ENCODE assay signal across 21 cellular contexts in genomic region chr5:154764967-154765366, GRCh38. TPM values are rescaled to one million over a fixed set of nuclear protein-coding genes. Genes with fewer than 3 reads are reported as not detected.
A peak's percentile ranks its signal among the peaks of the same experiment; 100 is the strongest.
DNase-seq lines count a peak whose midpoint lies in the region; ATAC-seq and TF ChIP-seq lines count a peak whose summit lies in the region.
"Had no signal": no experiment of that assay in that cellular context is flagged by ENCODE, and none has a peak within 500 bp of the region (broad histone marks: within the 10 kb centered on the region; RNA-seq: fewer than 3 reads in every experiment).

No MANE protein-coding gene starts in this region.

- H4K20me1 ChIP-seq in GM23338 (replicated peaks; ENCODE audit: insufficient read depth) = peaks cover 100% of the 10 kb centered on the region

- H2AFZ ChIP-seq in GM23338 = no peak overlapping the region

- peaks cover 62% of the 10 kb centered on the region for H3K36me3 Mint-ChIP-seq in activated T-cell treated with anti-CD3 and anti-CD28 coated beads, Interleukin-2, amount 50 U/mL, for 24 hours (ENCODE audit: low read depth)
- peaks cover 8% of the 10 kb centered on the region; the same call in 2 of the 3 replicates for H3K36me3 Mint-ChIP-seq in GM23338 (ENCODE audit: low read depth)
- H3K36me3 Mint-ChIP-seq in activated T-helper 2 cell treated with anti-CD3 and anti-CD28 coated beads, Interferon-gamma antibody, Interleukin-2, Interleukin-4, amounts not matched to agents 10 μg/mL and 5 μg/mL and 100 μg/mL, durations not matched to agents 14 hours and 24 hours and 36 hours (ENCODE audit: low read depth) = peaks cover 28% of the 10 kb centered on the region
- H3K36me3 Mint-ChIP-seq in nephron progenitor cell (ENCODE audit: low read depth) = no peaks in the 10 kb centered on the region

- H3K9me2 ChIP-seq in GM23338 (ENCODE audit: insufficient read depth) = no peaks in the 10 kb centered on the region

- H3K79me2 ChIP-seq in GM23338 (replicated peaks; ENCODE audit: insufficient read depth) = peaks cover 100% of the 10 kb centered on the region

- no peak for DNase-seq in activated T-cell treated with anti-CD3 and anti-CD28 coated beads, Interleukin-2, amount 50 U/mL, for 24 hours
- no peak for DNase-seq in activated T-cell treated with anti-CD3 and anti-CD28 coated beads, Interleukin-2, amount 50 U/mL, for 48 hours
- DNase-seq in GM23338 (ENCODE audit: low spot score) (no peak), nephron progenitor cell (no peak), kidney tubule cell (ENCODE audit: low spot score) (no peak)
- DNase-seq in activated T-helper 2 cell treated with anti-CD3 and anti-CD28 coated beads, Interferon-gamma antibody, Interleukin-2, Interleukin-4, amounts not matched to agents 10 μg/mL and 5 μg/mL and 100 μg/mL, durations not matched to agents 14 hours and 24 hours and 36 hours (ENCODE audit: low spot score) = no peak
- DNase-seq in activated effector memory CD4-positive, alpha-beta T cell treated with anti-CD3 and anti-CD28 coated beads, Interleukin-2, amount 50 U/mL, for 16 hours = no peak
- DNase-seq: activated CD4-positive, alpha-beta T cell treated with anti-CD3 and anti-CD28 coated beads for 48 hours; EL; KG1; left ventricle myocardium inferior; NCI-H1092 treated with DMSO at 0.1 percent for 48 hours; NCI-H2029 treated with DMSO at 0.1 percent for 48 hours; NCI-H446; NK-92 treated with Interleukin-12 subunit alpha and Interleukin-12 subunit beta, amount 100 ng/mL, for 24 hours; stimulated activated CD8-positive, alpha-beta memory T cell treated with anti-CD3 and anti-CD28 coated beads, Interleukin-4, amount 100 ng/mL, for 48 hours; testis had no signal

- 0 out of 2 replicates have a peak overlapping the region, but pooled peaks have one; percentile 36 for H3K4me2 ChIP-seq in GM23338

- intact Hi-C loops in activated T-helper 2 cell treated with anti-CD3 and anti-CD28 coated beads, Interferon-gamma antibody, Interleukin-2, Interleukin-4, amounts not matched to agents 10 μg/mL and 5 μg/mL and 100 μg/mL, durations not matched to agents 14 hours and 24 hours and 36 hours (cut with micrococcal nuclease) = no loop called here

- H3K27ac Mint-ChIP-seq in activated T-cell treated with anti-CD3 and anti-CD28 coated beads, Interleukin-2, amount 50 U/mL, for 24 hours = peak overlapping the region; percentile 29
- peak overlapping the region; percentile 0; the same call in 1 of the 2 replicates for H3K27ac Mint-ChIP-seq in GM23338
- peak overlapping the region; percentile 14 for H3K27ac Mint-ChIP-seq in activated T-helper 2 cell treated with anti-CD3 and anti-CD28 coated beads, Interferon-gamma antibody, Interleukin-2, Interleukin-4, amounts not matched to agents 10 μg/mL and 5 μg/mL and 100 μg/mL, durations not matched to agents 14 hours and 24 hours and 36 hours
- H3K27ac Mint-ChIP-seq in nephron progenitor cell = peak overlapping the region; percentile 44

- no peaks in the 10 kb centered on the region for H3K27me3 ChIP-seq in GM23338 (ENCODE audit: insufficient read depth)
- H3K27me3 ChIP-seq: ascending aorta, testis had no signal

- ATAC-seq in GM23338 (no peak), GM21515 (IDR thresholded peaks at IDR 0.05; ENCODE audit: unreplicated experiment) (no peak)

- H3K4me3 ChIP-seq in GM23338 = no peak overlapping the region
- H3K4me3 ChIP-seq: ascending aorta, left ventricle myocardium inferior, SK-N-MC, testis had no signal

- no peak overlapping the region for H3K27ac ChIP-seq in GM23338 (ENCODE audit: low read depth)
- H3K27ac ChIP-seq: ascending aorta, C4-2B, left ventricle myocardium inferior, SK-N-MC, testis had no signal

- H3K36me3 ChIP-seq in GM23338 (ENCODE audit: insufficient read depth) = no peaks in the 10 kb centered on the region
- H3K36me3 ChIP-seq: ascending aorta, left ventricle myocardium inferior had no signal

- no peaks in the 10 kb centered on the region for H3K27me3 Mint-ChIP-seq in activated T-cell treated with anti-CD3 and anti-CD28 coated beads, Interleukin-2, amount 50 U/mL, for 24 hours
- H3K27me3 Mint-ChIP-seq in GM23338 (ENCODE audit: insufficient read depth, low read depth, poor library complexity) (peaks cover 8% of the 10 kb centered on the region), nephron progenitor cell (ENCODE audit: low read depth, poor library complexity) (peaks cover 3% of the 10 kb centered on the region)
- no peaks in the 10 kb centered on the region for H3K27me3 Mint-ChIP-seq in activated T-helper 2 cell treated with anti-CD3 and anti-CD28 coated beads, Interferon-gamma antibody, Interleukin-2, Interleukin-4, amounts not matched to agents 10 μg/mL and 5 μg/mL and 100 μg/mL, durations not matched to agents 14 hours and 24 hours and 36 hours (ENCODE audit: low read depth)

- H3K9me3 Mint-ChIP-seq in activated T-cell treated with anti-CD3 and anti-CD28 coated beads, Interleukin-2, amount 50 U/mL, for 24 hours = no peaks in the 10 kb centered on the region
- H3K9me3 Mint-ChIP-seq in GM23338 (no peaks in the 10 kb centered on the region), nephron progenitor cell (no peaks in the 10 kb centered on the region)
- no peaks in the 10 kb centered on the region for H3K9me3 Mint-ChIP-seq in activated T-helper 2 cell treated with anti-CD3 and anti-CD28 coated beads, Interferon-gamma antibody, Interleukin-2, Interleukin-4, amounts not matched to agents 10 μg/mL and 5 μg/mL and 100 μg/mL, durations not matched to agents 14 hours and 24 hours and 36 hours

- TF ChIP-seq CTCF in GM23338 (conservative IDR thresholded peaks at IDR 0.05; ENCODE audit: low read depth in 2 of 2) (no peak), nephron progenitor cell (IDR thresholded peaks at IDR 0.05) (no peak)

- H3K4me1 ChIP-seq in GM23338 (ENCODE audit: insufficient read depth) = peaks cover 82% of the 10 kb centered on the region

- no peak overlapping the region for H3K4me3 Mint-ChIP-seq in activated T-cell treated with anti-CD3 and anti-CD28 coated beads, Interleukin-2, amount 50 U/mL, for 24 hours
- H3K4me3 Mint-ChIP-seq in GM23338 = peak overlapping the region; percentile 0; the same call in 1 of the 3 replicates
- no peak overlapping the region for H3K4me3 Mint-ChIP-seq in activated T-helper 2 cell treated with anti-CD3 and anti-CD28 coated beads, Interferon-gamma antibody, Interleukin-2, Interleukin-4, amounts not matched to agents 10 μg/mL and 5 μg/mL and 100 μg/mL, durations not matched to agents 14 hours and 24 hours and 36 hours (ENCODE audit: low read depth)
- H3K4me3 Mint-ChIP-seq in nephron progenitor cell = no peak overlapping the region

- peaks cover 18% of the 10 kb centered on the region for H3F3A ChIP-seq in GM23338 (replicated peaks; ENCODE audit: low read depth)

- peaks cover 91% of the 10 kb centered on the region for H3K4me1 Mint-ChIP-seq in activated T-cell treated with anti-CD3 and anti-CD28 coated beads, Interleukin-2, amount 50 U/mL, for 24 hours (ENCODE audit: low read depth)
- peaks cover 72% of the 10 kb centered on the region for H3K4me1 Mint-ChIP-seq in GM23338
- peaks cover 65% of the 10 kb centered on the region for H3K4me1 Mint-ChIP-seq in activated T-helper 2 cell treated with anti-CD3 and anti-CD28 coated beads, Interferon-gamma antibody, Interleukin-2, Interleukin-4, amounts not matched to agents 10 μg/mL and 5 μg/mL and 100 μg/mL, durations not matched to agents 14 hours and 24 hours and 36 hours (ENCODE audit: low read depth)
- peaks cover 66% of the 10 kb centered on the region for H3K4me1 Mint-ChIP-seq in nephron progenitor cell

TF ChIP-seq in GM23338, 12 proteins besides CTCF, POLR2A, EP300 and RAD21 (continues in another document):
- TF ChIP-seq NANOG (IDR thresholded peaks at IDR 0.05; ENCODE audit: borderline replicate concordance) (no peak), CREB1 (CRISPR knock-in tag; IDR thresholded peaks at IDR 0.05; ENCODE audit: low read depth) (no peak), REST (IDR thresholded peaks at IDR 0.05; ENCODE audit: unreplicated experiment) (no peak)

RNA-seq across cellular contexts. Expression of gene LARP1, which starts 9.8 kb away (rescaled TPM):
- total RNA-seq in GM23338 (2014; rRNA removed; shearing (Covaris generic)) = 267 and 302 TPM in 2 replicates
- 133 and 153 TPM in 2 replicates for polyA plus RNA-seq in GM23338 (2016; fragmentation: Nextera tagmentation; extraction: Ambion mirVana)
- 278 and 301 TPM in 2 replicates for total RNA-seq in activated T-helper 2 cell treated with anti-CD3 and anti-CD28 coated beads, Interferon-gamma antibody, Interleukin-2, Interleukin-4, amounts not matched to agents 10 μg/mL and 5 μg/mL and 100 μg/mL, durations not matched to agents 14 hours and 24 hours and 36 hours
